In the genomic region with DNA sequence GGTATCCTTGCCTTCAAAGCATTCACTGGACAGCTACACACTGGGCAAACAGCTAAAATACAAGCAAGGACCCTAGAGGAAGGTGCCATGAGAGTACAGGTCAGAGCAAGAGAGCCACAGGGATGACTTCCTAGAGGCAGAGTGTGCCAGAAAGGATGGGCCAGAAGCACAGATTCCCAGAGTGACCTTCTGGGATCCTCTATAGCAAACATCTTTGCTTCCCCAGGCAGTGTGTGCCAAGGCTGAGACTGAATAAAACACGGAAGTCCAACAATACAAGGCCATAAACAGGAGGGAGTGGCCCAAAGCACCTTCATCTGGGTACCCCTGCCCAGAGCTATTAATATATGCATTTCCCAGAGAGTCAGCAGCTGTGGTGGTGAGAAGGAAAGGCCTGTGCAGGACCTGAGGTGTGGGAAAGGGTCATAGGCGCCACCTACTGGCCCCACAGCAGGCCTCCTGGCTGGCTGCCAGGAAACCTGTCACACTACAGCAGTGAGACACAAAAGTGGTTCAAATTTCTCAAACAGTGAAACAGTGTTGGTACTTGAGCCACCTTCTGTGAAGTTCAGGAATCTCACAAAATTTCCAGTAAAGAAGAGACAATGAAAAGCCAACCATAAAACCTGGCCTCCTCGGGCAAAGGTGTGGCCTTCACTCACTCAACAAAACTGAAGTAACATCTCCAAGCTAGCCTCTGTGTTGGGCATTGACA, we compare ENCODE assay signal across 8 cellular contexts. TPM values are rescaled to one million over a fixed set of nuclear protein-coding genes. Genes with fewer than 3 reads are reported as not detected.
DNase-seq lines count a peak whose midpoint lies in the region; ATAC-seq and TF ChIP-seq lines count a peak whose summit lies in the region.

No MANE protein-coding gene starts in this region.

- peaks cover 1% of the 10 kb centered on the region for H3K36me3 Mint-ChIP-seq in activated CD8-positive, alpha-beta memory T cell treated with anti-CD3 and anti-CD28 coated beads, Interleukin-2, amount 10 ng/mL, durations not matched to agents 7 days and 5 days
- no peaks in the 10 kb centered on the region for H3K36me3 Mint-ChIP-seq in endothelial cell (ENCODE audit: low read depth, unreplicated experiment)

- TF ChIP-seq CTCF in endothelial cell (IDR thresholded peaks at IDR 0.05; ENCODE audit: unreplicated experiment) (peak; percentile 61), mucosa of descending colon (IDR thresholded peaks at IDR 0.05) (peak; percentile 52)

- H3K9me3 ChIP-seq in mucosa of descending colon, result no peaks in the 10 kb centered on the region

- no peaks in the 10 kb centered on the region for H3K9me3 Mint-ChIP-seq in activated CD8-positive, alpha-beta memory T cell treated with anti-CD3 and anti-CD28 coated beads, Interleukin-2, amount 10 ng/mL, durations not matched to agents 7 days and 5 days (ENCODE audit: low read depth)
- H3K9me3 Mint-ChIP-seq in endothelial cell (ENCODE audit: unreplicated experiment), result no peaks in the 10 kb centered on the region

- peaks cover 25% of the 10 kb centered on the region for H3K4me1 Mint-ChIP-seq in activated CD8-positive, alpha-beta memory T cell treated with anti-CD3 and anti-CD28 coated beads, Interleukin-2, amount 10 ng/mL, durations not matched to agents 7 days and 5 days
- H3K4me1 Mint-ChIP-seq in endothelial cell (ENCODE audit: unreplicated experiment), result peaks cover 30% of the 10 kb centered on the region

- peaks cover 5% of the 10 kb centered on the region for H3K4me1 ChIP-seq in mucosa of descending colon (ENCODE audit: low read depth)

- H3K27me3 Mint-ChIP-seq in activated CD8-positive, alpha-beta memory T cell treated with anti-CD3 and anti-CD28 coated beads, Interleukin-2, amount 10 ng/mL, durations not matched to agents 7 days and 5 days, result no peaks in the 10 kb centered on the region
- H3K27me3 Mint-ChIP-seq in endothelial cell (ENCODE audit: unreplicated experiment), result no peaks in the 10 kb centered on the region

- H3K4me3 ChIP-seq in mucosa of descending colon, result no peak overlapping the region

- intact Hi-C loops in mucosa of descending colon (cut with DNase I, micrococcal nuclease), result no loop called here

- H3K36me3 ChIP-seq in mucosa of descending colon (ENCODE audit: low read depth), result no peaks in the 10 kb centered on the region

- CTCF ChIA-PET in activated CD8-positive, alpha-beta memory T cell treated with anti-CD3 and anti-CD28 coated beads, Interleukin-2, amount 10 ng/mL, durations not matched to agents 7 days and 5 days (lab: Charles Lee), result interaction anchor here (0.6 to 10.7 kb wide), 23 partner anchors 8 to 389 kb away, joined by 3 to 176 read pairs (median 4); a partner anchor contains a TSS

- peak overlapping the region; percentile 15 for H3K27ac Mint-ChIP-seq in activated CD8-positive, alpha-beta memory T cell treated with anti-CD3 and anti-CD28 coated beads, Interleukin-2, amount 10 ng/mL, durations not matched to agents 7 days and 5 days
- no peak overlapping the region for H3K27ac Mint-ChIP-seq in endothelial cell (ENCODE audit: unreplicated experiment)

- ATAC-seq in activated CD8-positive, alpha-beta memory T cell treated with anti-CD3 and anti-CD28 coated beads, Interleukin-2, amount 10 ng/mL, durations not matched to agents 7 days and 5 days, result peak; percentile 93
- peak; percentile 93 for ATAC-seq in mucosa of descending colon
- ATAC-seq in HG02981 (IDR thresholded peaks at IDR 0.05; ENCODE audit: unreplicated experiment), result no peak

- no peak overlapping the region for H3K4me3 Mint-ChIP-seq in activated CD8-positive, alpha-beta memory T cell treated with anti-CD3 and anti-CD28 coated beads, Interleukin-2, amount 10 ng/mL, durations not matched to agents 7 days and 5 days
- H3K4me3 Mint-ChIP-seq in endothelial cell (ENCODE audit: unreplicated experiment), result no peak overlapping the region

- DNase-seq in EH (ENCODE audit: low read depth) (peak; percentile 81), HuH-7 (ENCODE audit: low spot score) (peak; percentile 75), NOMO-1 treated with dmso at 0.1 percent for 144 hours (lab: John Stamatoyannopoulos, UW; ENCODE audit: unreplicated experiment) (peak; percentile 23), endothelial cell (ENCODE audit: low spot score) (peak; percentile 80), mucosa of descending colon (peak; percentile 78 to 94 (median 89))
- peak; percentile 86 for DNase-seq in activated CD8-positive, alpha-beta memory T cell treated with anti-CD3 and anti-CD28 coated beads, Interleukin-2, amount 10 ng/mL, durations not matched to agents 7 days and 5 days
- peak; percentile 89 for DNase-seq in stimulated activated CD8-positive, alpha-beta memory T cell treated with anti-CD3 and anti-CD28 coated beads, Interleukin-4, amount 100 ng/mL, for 48 hours

RNA-seq across cellular contexts. Expression of a gene that starts 20.3 kb away (rescaled TPM):
- total RNA-seq in activated CD8-positive, alpha-beta memory T cell treated with anti-CD3 and anti-CD28 coated beads, Interleukin-2, amount 10 ng/mL, durations not matched to agents 7 days and 5 days, result 10 to 100 TPM; 27.8 to 38.1 TPM
- total RNA-seq in endothelial cell (ENCODE audit: unreplicated experiment), result 23.2 TPM
- 10 to 100 TPM in 2 of 3 donors, 1 to 10 TPM in 1; 8.9 to 21.4 (median 15.3) TPM for total RNA-seq in mucosa of descending colon

Comparison
In these comparisons a context has a peak if more than half of its experiments do, and no peak if none do; other contexts are left out.
1. DNase-seq: peak in every context shown above with its lines; median percentile 89 in mucosa of descending colon; 89 in stimulated activated CD8-positive, alpha-beta memory T cell treated with anti-CD3 and anti-CD28 coated beads, Interleukin-4, amount 100 ng/mL, for 48 hours; 86 in activated CD8-positive, alpha-beta memory T cell treated with anti-CD3 and anti-CD28 coated beads, Interleukin-2, amount 10 ng/mL, durations not matched to agents 7 days and 5 days; 81 in EH; 80 in endothelial cell; 75 in HuH-7; 23 in NOMO-1 treated with dmso at 0.1 percent for 144 hours.